Comparison of ENCODE assay signal across 33 cellular contexts in genomic region chr11:9405721-9406120, GRCh38. TPM values are rescaled to one million over a fixed set of nuclear protein-coding genes. Genes with fewer than 3 reads are reported as not detected.
DNase-seq lines count a peak whose midpoint lies in the region; ATAC-seq and TF ChIP-seq lines count a peak whose summit lies in the region.
"Had no signal": no experiment of that assay in that cellular context is flagged by ENCODE, and none has a peak within 500 bp of the region (broad histone marks: within the 10 kb centered on the region; RNA-seq: fewer than 3 reads in every experiment).

No MANE protein-coding gene starts in this region.

- peaks cover 93% of the 10 kb centered on the region for H3K79me2 ChIP-seq in osteoblast (ENCODE audit: insufficient read depth, low read length)

- H3K27ac Mint-ChIP-seq in activated T-cell treated with anti-CD3 and anti-CD28 coated beads, Interleukin-2, amount 50 U/mL, for 72 hours: peak overlapping the region; percentile 82
- peak overlapping the region; percentile 89; the same call in 1 of the 2 replicates for H3K27ac Mint-ChIP-seq in WTC11
- H3K27ac Mint-ChIP-seq: activated B cell treated with CpG ODN at 0.5 μM for 24 hours; activated naive CD4-positive, alpha-beta T cell treated with anti-CD3 and anti-CD28 coated beads for 36 hours; CD8-positive, alpha-beta T cell; GM23338 had no signal

- CTCF ChIA-PET in WTC11 (lab: Charles Lee): no interaction called here

- H3K36me3 ChIP-seq in osteoblast (ENCODE audit: insufficient read depth, low read length): peaks cover 38% of the 10 kb centered on the region
- H3K36me3 ChIP-seq: breast epithelium had no signal

- DNase-seq in activated T-cell treated with anti-CD3 and anti-CD28 coated beads, Interleukin-2, amount 50 U/mL, for 72 hours: no peak
- no peak for DNase-seq in activated T-cell treated with anti-CD3 and anti-CD28 coated beads, Interleukin-2, amount 50 U/mL, for 1 hour
- peak; percentile 62 for DNase-seq in HCEC 1CT
- no peak for DNase-seq in WTC11 (ENCODE audit: low spot score)
- peak; percentile 68 for DNase-seq in osteoblast (ENCODE audit: insufficient read length, low spot score, missing footprints)
- DNase-seq in SW 1271 (lab: John Stamatoyannopoulos, UW): no peak
- no peak for DNase-seq in RPMI8226
- DNase-seq: activated B cell treated with CpG ODN at 0.5 μM for 24 hours; activated naive CD4-positive, alpha-beta T cell treated with anti-CD3 and anti-CD28 coated beads for 36 hours; anterior cingulate cortex; CD8-positive, alpha-beta T cell; Kasumi-1; mesenchymal stem cell; MV-4-11; NCI-H1436 treated with DMSO at 0.1 percent for 48 hours; NCI-H2081 treated with DMSO at 0.1 percent for 48 hours; NCI-H2227 treated with DMSO at 0.1 percent for 48 hours; NCI-H526; NK-92 treated with Interleukin-12 subunit alpha and Interleukin-12 subunit beta, amount 100 ng/mL, for 24 hours; PC-9; Right ventricle myocardium superior; stimulated activated naive CD4-positive, alpha-beta T cell; T1000; testis had no signal

- H3K9me3 Mint-ChIP-seq in activated T-cell treated with anti-CD3 and anti-CD28 coated beads, Interleukin-2, amount 50 U/mL, for 72 hours: no peaks in the 10 kb centered on the region
- no peaks in the 10 kb centered on the region for H3K9me3 Mint-ChIP-seq in WTC11
- H3K9me3 Mint-ChIP-seq: activated B cell treated with CpG ODN at 0.5 μM for 24 hours; activated naive CD4-positive, alpha-beta T cell treated with anti-CD3 and anti-CD28 coated beads for 36 hours; CD8-positive, alpha-beta T cell; GM23338; neural crest cell had no signal

- no peak for ATAC-seq in activated T-cell treated with anti-CD3 and anti-CD28 coated beads, Interleukin-2, amount 50 U/mL, for 72 hours (replicated peaks in 1 of 2)
- ATAC-seq in WTC11 (no peak), GM19397 (IDR thresholded peaks at IDR 0.05; ENCODE audit: unreplicated experiment) (no peak)
- ATAC-seq: A549; CD8-positive, alpha-beta T cell; GM23338; HepG2; left lobe of liver; pancreas had no signal

- no peak overlapping the region for H3K27ac ChIP-seq in osteoblast (ENCODE audit: low read depth, low read length)
- H3K27ac ChIP-seq: A549, breast epithelium, pancreas, PC-9, skin epidermis, testis had no signal

- H3K27me3 ChIP-seq in osteoblast (ENCODE audit: insufficient read depth, low read length): no peaks in the 10 kb centered on the region
- H3K27me3 ChIP-seq: breast epithelium, pancreas, testis had no signal

- no peaks in the 10 kb centered on the region for H3K9me3 ChIP-seq in osteoblast (ENCODE audit: low read depth, low read length)
- H3K9me3 ChIP-seq: A549, breast epithelium, pancreas, testis had no signal

- peaks cover 5% of the 10 kb centered on the region for H3K4me1 Mint-ChIP-seq in activated T-cell treated with anti-CD3 and anti-CD28 coated beads, Interleukin-2, amount 50 U/mL, for 72 hours (ENCODE audit: low read depth)
- no peaks in the 10 kb centered on the region for H3K4me1 Mint-ChIP-seq in WTC11
- H3K4me1 Mint-ChIP-seq: GM23338 had no signal

- H3K4me3 ChIP-seq in osteoblast (ENCODE audit: insufficient read depth, low read length): no peak overlapping the region
- H3K4me3 ChIP-seq: A549, breast epithelium, GM23338, pancreas, PC-9, skin epidermis had no signal

- peaks cover 25% of the 10 kb centered on the region for H4K20me1 ChIP-seq in osteoblast (ENCODE audit: insufficient read depth, low read length)

- no peak overlapping the region for H2AFZ ChIP-seq in osteoblast (ENCODE audit: low read length)
- H2AFZ ChIP-seq: GM23338, PC-9 had no signal

- no peaks in the 10 kb centered on the region for H3K4me1 ChIP-seq in osteoblast (ENCODE audit: insufficient read depth, low read length)
- H3K4me1 ChIP-seq: A549, breast epithelium, pancreas, testis had no signal

- POLR2A ChIA-PET in WTC11 (lab: Charles Lee): interaction anchor here (0.7 kb wide), 1 partner anchor 22 kb away, joined by 6 read pairs; no protein-coding TSS in a partner anchor

- peaks cover 0 to 16% of the 10 kb centered on the region in 2 donors for H3K36me3 Mint-ChIP-seq in activated T-cell treated with anti-CD3 and anti-CD28 coated beads, Interleukin-2, amount 50 U/mL, for 72 hours (ENCODE audit: insufficient read depth in 2 of 2)
- H3K36me3 Mint-ChIP-seq in WTC11: peaks cover 48% of the 10 kb centered on the region

- no peaks in the 10 kb centered on the region for H3K27me3 Mint-ChIP-seq in activated T-cell treated with anti-CD3 and anti-CD28 coated beads, Interleukin-2, amount 50 U/mL, for 72 hours (ENCODE audit: low read depth)
- no peaks in the 10 kb centered on the region for H3K27me3 Mint-ChIP-seq in WTC11 (ENCODE audit: low read depth)
- H3K27me3 Mint-ChIP-seq: activated B cell treated with CpG ODN at 0.5 μM for 24 hours had no signal

- TF ChIP-seq CTCF in WTC11 (IDR thresholded peaks at IDR 0.05) (no peak), osteoblast (IDR thresholded peaks at IDR 0.05; ENCODE audit: extremely low read depth, low read depth, low read length) (no peak)

- no peak overlapping the region for H3K4me3 Mint-ChIP-seq in activated T-cell treated with anti-CD3 and anti-CD28 coated beads, Interleukin-2, amount 50 U/mL, for 72 hours
- no peak overlapping the region for H3K4me3 Mint-ChIP-seq in WTC11
- H3K4me3 Mint-ChIP-seq: activated B cell treated with CpG ODN at 0.5 μM for 24 hours; activated naive CD4-positive, alpha-beta T cell treated with anti-CD3 and anti-CD28 coated beads for 36 hours; CD8-positive, alpha-beta T cell; GM23338; neural crest cell had no signal

- H3K4me2 ChIP-seq in osteoblast (ENCODE audit: insufficient read depth, low read length): no peak overlapping the region
- H3K4me2 ChIP-seq: A549, GM23338, PC-9 had no signal

TF ChIP-seq in WTC11, 78 proteins besides CTCF, POLR2A, EP300 and RAD21:
- TF ChIP-seq USF2 (CRISPR knock-in tag; IDR thresholded peaks at IDR 0.05) (no peak), ZNF121 (CRISPR knock-in tag; IDR thresholded peaks at IDR 0.05) (peak; percentile 45; the same call in 1 of the 2 replicates)

RNA-seq across cellular contexts. Expression of gene IPO7, which starts 21.3 kb away (rescaled TPM):
- total RNA-seq in activated T-cell treated with anti-CD3 and anti-CD28 coated beads, Interleukin-2, amount 50 U/mL, for 72 hours: 100 to 1,000 TPM; 122 to 125 TPM
- total RNA-seq in WTC11 (2021) (212 to 226 TPM (median 215 TPM) in 3 replicates), osteoblast (155 and 174 TPM in 2 replicates)

RNA-seq across cellular contexts. Expression of gene ZNF143, which starts 55.1 kb away (rescaled TPM):
- 10 to 100 TPM; 21.8 to 29.1 TPM for total RNA-seq in activated T-cell treated with anti-CD3 and anti-CD28 coated beads, Interleukin-2, amount 50 U/mL, for 72 hours
- total RNA-seq in WTC11 (2021): 34.0 to 35.8 TPM (median 34.0 TPM) in 3 replicates
- 23.3 and 26.4 TPM in 2 replicates for total RNA-seq in osteoblast

Comparison
In these comparisons a context has a peak if more than half of its experiments do, and no peak if none do; other contexts are left out.
1. DNase-seq: peak in HCEC 1CT (single experiment) and osteoblast (single experiment); none in activated T-cell treated with anti-CD3 and anti-CD28 coated beads, Interleukin-2, amount 50 U/mL, for 72 hours (0 of 2), activated T-cell treated with anti-CD3 and anti-CD28 coated beads, Interleukin-2, amount 50 U/mL, for 1 hour (single experiment), WTC11 (single experiment), SW 1271 (0 of 2) and RPMI8226 (single experiment).